Comparison of ENCODE assay signal across 9 cellular contexts in genomic region chr17:80279895-80280294, GRCh38. TPM values are rescaled to one million over a fixed set of nuclear protein-coding genes. Genes with fewer than 3 reads are reported as not detected.
DNase-seq lines count a peak whose midpoint lies in the region; ATAC-seq and TF ChIP-seq lines count a peak whose summit lies in the region.
"Had no signal": no experiment of that assay in that cellular context is flagged by ENCODE, and none has a peak within 500 bp of the region (broad histone marks: within the 10 kb centered on the region; RNA-seq: fewer than 3 reads in every experiment).

No MANE protein-coding gene starts in this region.

- H3K27me3 ChIP-seq in right atrium auricular region = no peaks in the 10 kb centered on the region
- no peaks in the 10 kb centered on the region for H3K27me3 ChIP-seq in colonic mucosa

- H3K27ac ChIP-seq in right atrium auricular region (no peak overlapping the region), colonic mucosa (no peak overlapping the region)

- H3K9me3 Mint-ChIP-seq in mesothelial cell of epicardium = no peaks in the 10 kb centered on the region

- peaks cover 0 to 20% of the 10 kb centered on the region in 2 donors for H3K4me1 ChIP-seq in right atrium auricular region
- H3K4me1 ChIP-seq in colonic mucosa = no peaks in the 10 kb centered on the region

- TF ChIP-seq CTCF in right atrium auricular region (IDR thresholded peaks at IDR 0.05) (no peak), colonic mucosa (IDR thresholded peaks at IDR 0.05) (no peak), mesothelial cell of epicardium (IDR thresholded peaks at IDR 0.05; ENCODE audit: unreplicated experiment) (no peak)

- ATAC-seq in Right ventricle myocardium inferior (peak; percentile 79), GM18867 (IDR thresholded peaks at IDR 0.05; ENCODE audit: unreplicated experiment) (no peak), HG02642 (IDR thresholded peaks at IDR 0.05; ENCODE audit: poor library complexity, unreplicated experiment) (no peak), HG03432 (IDR thresholded peaks at IDR 0.05; ENCODE audit: unreplicated experiment) (no peak)

- DNase-seq in Right ventricle myocardium inferior (ENCODE audit: missing footprints) (peak; percentile 85), right atrium auricular region (ENCODE audit: low spot score) (no peak), colonic mucosa (peak; percentile 48), mesothelial cell of epicardium (ENCODE audit: low spot score in 2 of 2, unreplicated experiment in 2 of 2) (peak in 1 of 2 experiments; percentile 54), AML-193 (lab: John Stamatoyannopoulos, UW) (no peak)
- DNase-seq: COR-L47 had no signal

- no peak overlapping the region for H3K4me3 ChIP-seq in right atrium auricular region
- no peak overlapping the region for H3K4me3 ChIP-seq in colonic mucosa

- H3K36me3 Mint-ChIP-seq in mesothelial cell of epicardium = peaks cover 9% of the 10 kb centered on the region

- H3K4me1 Mint-ChIP-seq in mesothelial cell of epicardium = peaks cover 5% of the 10 kb centered on the region

- no peak overlapping the region for H3K4me3 Mint-ChIP-seq in mesothelial cell of epicardium

- intact Hi-C loops in Right ventricle myocardium inferior (cut with DNase I) (no loop called here), colonic mucosa (cut with DNase I) (no loop called here)

- H3K36me3 ChIP-seq in right atrium auricular region (peaks cover 7% of the 10 kb centered on the region), colonic mucosa (no peaks in the 10 kb centered on the region)

- peak overlapping the region; percentile 11 for H3K27ac Mint-ChIP-seq in mesothelial cell of epicardium

- no peaks in the 10 kb centered on the region for H3K27me3 Mint-ChIP-seq in mesothelial cell of epicardium (ENCODE audit: low read depth)

- H3K9me3 ChIP-seq in right atrium auricular region = no peaks in the 10 kb centered on the region
- H3K9me3 ChIP-seq in colonic mucosa = no peaks in the 10 kb centered on the region

- H3K9ac ChIP-seq in colonic mucosa (ENCODE audit: low read depth in 2 of 2, low read length in 2 of 2) = no peak overlapping the region

RNA-seq across cellular contexts. Expression of gene RNF213, which starts 19.2 kb away (rescaled TPM):
- total RNA-seq in Right ventricle myocardium inferior = 28.6 TPM
- total RNA-seq in right atrium auricular region = 10 to 100 TPM; 27.3 to 36.8 TPM
- 100 to 1,000 TPM in 1 of 2 donors, 10 to 100 TPM in 1; 80.8 to 101 TPM for total RNA-seq in colonic mucosa
- total RNA-seq in mesothelial cell of epicardium = 62.6 to 76.7 TPM (median 63.4 TPM) in 3 replicates

RNA-seq across cellular contexts. Expression of gene SLC26A11, which starts 59.7 kb away (rescaled TPM):
- total RNA-seq in Right ventricle myocardium inferior (3.9 TPM), right atrium auricular region (1 to 10 TPM; 2.2 to 9.0 TPM), colonic mucosa (1 to 10 TPM; 8.0 to 9.3 TPM), mesothelial cell of epicardium (32.5 to 41.2 TPM (median 36.3 TPM) in 3 replicates)

RNA-seq across cellular contexts. Expression of gene SGSH, which starts 59.8 kb away (rescaled TPM):
- total RNA-seq in Right ventricle myocardium inferior (12.4 TPM), right atrium auricular region (10 to 100 TPM; 10.6 to 13.7 TPM), colonic mucosa (10 to 100 TPM; 40.3 to 43.1 TPM), mesothelial cell of epicardium (49.6 to 57.0 TPM (median 53.7 TPM) in 3 replicates)

Comparison
In these comparisons a context has a peak if more than half of its experiments do, and no peak if none do; other contexts are left out.
1. DNase-seq: peak in Right ventricle myocardium inferior (single experiment) and colonic mucosa (single experiment); none in right atrium auricular region (single experiment) and AML-193 (0 of 2).